In the genomic region with DNA sequence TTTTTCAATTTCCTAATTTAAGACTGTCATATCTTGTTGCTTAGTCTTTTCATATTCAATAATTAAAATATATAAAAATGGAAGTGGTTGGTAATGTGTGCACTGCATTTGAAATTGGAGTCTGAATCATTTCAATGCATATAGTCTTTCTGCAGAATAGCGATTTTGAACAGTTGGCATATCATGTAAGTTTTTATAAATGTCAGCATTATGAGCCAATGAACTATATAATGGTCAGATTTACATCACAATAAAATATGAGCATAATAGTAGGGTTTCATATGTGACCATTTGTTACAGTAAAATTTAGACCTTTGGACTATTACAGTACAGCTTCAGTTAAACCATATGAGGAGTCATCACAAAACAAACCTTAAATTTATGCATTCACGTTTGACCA, we compare ENCODE assay signal across 16 cellular contexts. TPM values are rescaled to one million over a fixed set of nuclear protein-coding genes. Genes with fewer than 3 reads are reported as not detected.
DNase-seq lines count a peak whose midpoint lies in the region; ATAC-seq and TF ChIP-seq lines count a peak whose summit lies in the region.
"Had no signal": no experiment of that assay in that cellular context is flagged by ENCODE, and none has a peak within 500 bp of the region (broad histone marks: within the 10 kb centered on the region; RNA-seq: fewer than 3 reads in every experiment).

No MANE protein-coding gene starts in this region.

- H3K4me1 Mint-ChIP-seq in Calu3 (ENCODE audit: low read depth, unreplicated experiment) (peaks cover 7% of the 10 kb centered on the region), chondrocyte (ENCODE audit: low read depth) (peaks cover 64% of the 10 kb centered on the region), GM23338 (peaks cover 12% of the 10 kb centered on the region; the same call in 2 of the 3 replicates)

- H2AFZ ChIP-seq in Loucy (ENCODE audit: low read length): no peak overlapping the region
- H2AFZ ChIP-seq in GM23338: no peak overlapping the region

- H4K20me1 ChIP-seq in Loucy (ENCODE audit: insufficient read depth, low read length, poor library complexity, severe bottlenecking): no peaks in the 10 kb centered on the region
- no peaks in the 10 kb centered on the region for H4K20me1 ChIP-seq in GM23338 (replicated peaks; ENCODE audit: insufficient read depth)

- H3K79me2 ChIP-seq in Loucy (ENCODE audit: insufficient read depth, low read length): peaks cover 21% of the 10 kb centered on the region; the same call in 1 of the 2 replicates
- peaks cover 9% of the 10 kb centered on the region; the same call in 1 of the 2 replicates for H3K79me2 ChIP-seq in GM23338 (replicated peaks; ENCODE audit: insufficient read depth)

- peak overlapping the region; percentile 62 for H3K4me2 ChIP-seq in Loucy (ENCODE audit: low read depth, low read length, poor library complexity, severe bottlenecking)
- H3K4me2 ChIP-seq in skeletal muscle satellite cell (ENCODE audit: low read length): peak overlapping the region; percentile 93
- no peak overlapping the region for H3K4me2 ChIP-seq in GM23338

- no peak for TF ChIP-seq CTCF in Calu3 (IDR thresholded peaks at IDR 0.05; ENCODE audit: unreplicated experiment)
- TF ChIP-seq CTCF in Loucy (conservative IDR thresholded peaks at IDR 0.05; ENCODE audit: low read length): no peak
- no peak for TF ChIP-seq CTCF in chondrocyte (IDR thresholded peaks at IDR 0.05)
- TF ChIP-seq CTCF in GM23338 (conservative IDR thresholded peaks at IDR 0.05; ENCODE audit: low read depth in 2 of 2): no peak

- BruUV-seq in Calu3 (replicated peaks; lab: Mats Ljungman, UMichigan): no TSS peak

- no peak for DNase-seq in Calu3
- DNase-seq in chondrocyte (ENCODE audit: low spot score): no peak
- DNase-seq in activated CD4-positive, alpha-beta T cell treated with anti-CD3 and anti-CD28 coated beads for 1 hour: no peak
- no peak for DNase-seq in GM23338 (ENCODE audit: low spot score)
- DNase-seq: CD8-positive, alpha-beta T cell; COR-L47; DND-41; GDM1; H7 had no signal

- no peak overlapping the region for H3K9ac ChIP-seq in Loucy (ENCODE audit: low read depth, low read length, poor library complexity, severe bottlenecking)
- H3K9ac ChIP-seq in skeletal muscle satellite cell (ENCODE audit: low read depth, low read length): no peak overlapping the region

- H3K9me3 Mint-ChIP-seq in Calu3 (ENCODE audit: low read depth, unreplicated experiment) (no peaks in the 10 kb centered on the region), chondrocyte (ENCODE audit: low read depth) (no peaks in the 10 kb centered on the region), GM23338 (no peaks in the 10 kb centered on the region)
- H3K9me3 Mint-ChIP-seq: CD14-positive monocyte; CD8-positive, alpha-beta T cell had no signal

- intact Hi-C loops in Calu3 (cut with micrococcal nuclease; ENCODE audit: unreplicated experiment): loop anchor here (5.0 kb wide), 2 partner anchors 149 to 191 kb away; no protein-coding TSS in a partner anchor

- H3K27ac ChIP-seq in GM23338 (ENCODE audit: low read depth): no peak overlapping the region

- H3K9me2 ChIP-seq in Loucy (replicated peaks; ENCODE audit: low read depth, low read length) (no peaks in the 10 kb centered on the region), GM23338 (ENCODE audit: insufficient read depth) (no peaks in the 10 kb centered on the region)

- H3K27ac Mint-ChIP-seq in Calu3 (ENCODE audit: unreplicated experiment) (peak overlapping the region; percentile 91), chondrocyte (ENCODE audit: unreplicated experiment) (peak overlapping the region; percentile 71), GM23338 (no peak overlapping the region)
- H3K27ac Mint-ChIP-seq: CD8-positive, alpha-beta T cell had no signal

- H3F3A ChIP-seq in Loucy (ENCODE audit: low read depth): no peaks in the 10 kb centered on the region
- H3F3A ChIP-seq in GM23338 (replicated peaks; ENCODE audit: low read depth): no peaks in the 10 kb centered on the region

- H3K4me3 ChIP-seq in Loucy (ENCODE audit: low read length, poor library complexity, severe bottlenecking): peak overlapping the region; percentile 23
- no peak overlapping the region for H3K4me3 ChIP-seq in skeletal muscle satellite cell (ENCODE audit: low read length)
- no peak overlapping the region for H3K4me3 ChIP-seq in GM23338

- no peak overlapping the region for H3K4me3 Mint-ChIP-seq in Calu3 (ENCODE audit: low read depth, unreplicated experiment)
- H3K4me3 Mint-ChIP-seq in chondrocyte (ENCODE audit: unreplicated experiment): no peak overlapping the region
- H3K4me3 Mint-ChIP-seq in GM23338: no peak overlapping the region
- H3K4me3 Mint-ChIP-seq: CD14-positive monocyte; CD8-positive, alpha-beta T cell had no signal

- no peaks in the 10 kb centered on the region for H3K27me3 Mint-ChIP-seq in Calu3 (ENCODE audit: unreplicated experiment)
- no peaks in the 10 kb centered on the region for H3K27me3 Mint-ChIP-seq in chondrocyte (ENCODE audit: low read depth)
- H3K27me3 Mint-ChIP-seq in GM23338 (ENCODE audit: insufficient read depth, low read depth, poor library complexity): no peaks in the 10 kb centered on the region

- no peak for ATAC-seq in GM23338
- no peak for ATAC-seq in GM21447 (IDR thresholded peaks at IDR 0.05; ENCODE audit: unreplicated experiment)
- ATAC-seq: CD8-positive, alpha-beta T cell had no signal

- CTCF ChIA-PET in Calu3 (lab: Charles Lee): no interaction called here

- H3K36me3 ChIP-seq in Loucy (ENCODE audit: insufficient read depth, low read length) (no peaks in the 10 kb centered on the region), skeletal muscle satellite cell (ENCODE audit: insufficient read depth, low read length) (peaks cover 27% of the 10 kb centered on the region), GM23338 (ENCODE audit: insufficient read depth) (0 out of 2 replicates have a peak, but pooled peaks cover 5% of the 10 kb centered on the region)

- peaks cover 40% of the 10 kb centered on the region for H3K36me3 Mint-ChIP-seq in Calu3 (ENCODE audit: insufficient read depth, unreplicated experiment)
- peaks cover 20% of the 10 kb centered on the region for H3K36me3 Mint-ChIP-seq in chondrocyte (ENCODE audit: low read depth)
- H3K36me3 Mint-ChIP-seq in GM23338 (ENCODE audit: low read depth): peaks cover 7% of the 10 kb centered on the region; the same call in 2 of the 3 replicates
- H3K36me3 Mint-ChIP-seq: CD8-positive, alpha-beta T cell had no signal

- H3K27me3 ChIP-seq in Loucy (ENCODE audit: insufficient read depth, low read length, poor library complexity, severe bottlenecking) (no peaks in the 10 kb centered on the region), skeletal muscle satellite cell (ENCODE audit: control insufficient read depth, insufficient read depth, low read length) (no peaks in the 10 kb centered on the region), GM23338 (ENCODE audit: insufficient read depth) (no peaks in the 10 kb centered on the region)

- H3K4me1 ChIP-seq in Loucy (ENCODE audit: insufficient read depth, low read length, poor library complexity, severe bottlenecking): peaks cover 34% of the 10 kb centered on the region
- peaks cover 38% of the 10 kb centered on the region for H3K4me1 ChIP-seq in skeletal muscle satellite cell (ENCODE audit: control insufficient read depth, insufficient read depth, low read length)
- peaks cover 20% of the 10 kb centered on the region for H3K4me1 ChIP-seq in GM23338 (ENCODE audit: insufficient read depth)

- H3K9me3 ChIP-seq in Loucy (ENCODE audit: insufficient read depth, low read depth, low read length) (no peaks in the 10 kb centered on the region), skeletal muscle satellite cell (replicated peaks; ENCODE audit: low read length) (no peaks in the 10 kb centered on the region)

RNA-seq across cellular contexts. Expression of gene RAB32, which starts 4.3 kb away (rescaled TPM):
- total RNA-seq in Calu3 (2022) (23.3 and 26.9 TPM in 2 replicates), chondrocyte (41.8 to 80.6 TPM (median 76.1 TPM) in 3 replicates)
- total RNA-seq in skeletal muscle satellite cell (2012; rRNA removed): 67.5 and 81.1 TPM in 2 replicates
- total RNA-seq in GM23338 (2014; rRNA removed; shearing (Covaris generic)): 4.8 and 10.4 TPM in 2 replicates
- 5.7 and 5.9 TPM in 2 replicates for polyA plus RNA-seq in GM23338 (2016; fragmentation: Nextera tagmentation; extraction: Ambion mirVana)
- total RNA-seq: CD8-positive, alpha-beta T cell had no signal

RNA-seq across cellular contexts. Expression of gene ADGB, which starts 50.9 kb away (rescaled TPM):
- not detected in 2 replicates for total RNA-seq in Calu3 (2022)
- not detected in 3 replicates for total RNA-seq in chondrocyte
- total RNA-seq in skeletal muscle satellite cell (2012; rRNA removed): not detected in 2 replicates
- not detected in 2 replicates for total RNA-seq in GM23338 (2014; rRNA removed; shearing (Covaris generic))
- 0.14 TPM in 1 of 2 replicates, not detected in the other for polyA plus RNA-seq in GM23338 (2016; fragmentation: Nextera tagmentation; extraction: Ambion mirVana)
- total RNA-seq: CD8-positive, alpha-beta T cell; H7; HT1080 had no signal
- polyA plus RNA-seq: AG04450, BJ, CD14-positive monocyte had no signal
